2 cellular contexts compared by ENCODE assay signal in genomic region chr11:34226210-34226609, GRCh38.
TF ChIP-seq lines count a peak whose summit lies in the region.

No MANE protein-coding gene starts in this region.

TF ChIP-seq in GM12878, 131 proteins besides CTCF, POLR2A, EP300 and RAD21 (continued from another document):
- TF ChIP-seq SPI1 (IDR thresholded peaks at IDR 0.05; ENCODE audit: borderline replicate concordance, insufficient read depth, low read depth, low read length) = peak; percentile 27; the same call in 1 of the 2 replicates
- TF ChIP-seq POU2F2 (IDR thresholded peaks at IDR 0.05; ENCODE audit: borderline replicate concordance, low read depth, low read length) = no peak
- TF ChIP-seq SUPT20H (IDR thresholded peaks at IDR 0.05; ENCODE audit: borderline replicate concordance, control insufficient read depth, low read depth, low read length) = no peak
- TF ChIP-seq ZBTB4 (CRISPR knock-in tag; IDR thresholded peaks at IDR 0.05) = no peak
- no peak for TF ChIP-seq SMAD5 (IDR thresholded peaks at IDR 0.05; ENCODE audit: low read depth)
- no peak for TF ChIP-seq TAF1 (IDR thresholded peaks at IDR 0.05; ENCODE audit: borderline replicate concordance, low read depth, low read length)

TF ChIP-seq in GM23338, 12 proteins besides CTCF, POLR2A, EP300 and RAD21:
- TF ChIP-seq REST (IDR thresholded peaks at IDR 0.05; ENCODE audit: unreplicated experiment) (no peak), STAT1 (IDR thresholded peaks at IDR 0.05; ENCODE audit: unreplicated experiment) (no peak), ZNF462 (CRISPR knock-in tag; IDR thresholded peaks at IDR 0.05) (no peak), ETS1 (IDR thresholded peaks at IDR 0.05) (no peak)
